ENCODE assay signal across 8 cellular contexts in the genomic region with DNA sequence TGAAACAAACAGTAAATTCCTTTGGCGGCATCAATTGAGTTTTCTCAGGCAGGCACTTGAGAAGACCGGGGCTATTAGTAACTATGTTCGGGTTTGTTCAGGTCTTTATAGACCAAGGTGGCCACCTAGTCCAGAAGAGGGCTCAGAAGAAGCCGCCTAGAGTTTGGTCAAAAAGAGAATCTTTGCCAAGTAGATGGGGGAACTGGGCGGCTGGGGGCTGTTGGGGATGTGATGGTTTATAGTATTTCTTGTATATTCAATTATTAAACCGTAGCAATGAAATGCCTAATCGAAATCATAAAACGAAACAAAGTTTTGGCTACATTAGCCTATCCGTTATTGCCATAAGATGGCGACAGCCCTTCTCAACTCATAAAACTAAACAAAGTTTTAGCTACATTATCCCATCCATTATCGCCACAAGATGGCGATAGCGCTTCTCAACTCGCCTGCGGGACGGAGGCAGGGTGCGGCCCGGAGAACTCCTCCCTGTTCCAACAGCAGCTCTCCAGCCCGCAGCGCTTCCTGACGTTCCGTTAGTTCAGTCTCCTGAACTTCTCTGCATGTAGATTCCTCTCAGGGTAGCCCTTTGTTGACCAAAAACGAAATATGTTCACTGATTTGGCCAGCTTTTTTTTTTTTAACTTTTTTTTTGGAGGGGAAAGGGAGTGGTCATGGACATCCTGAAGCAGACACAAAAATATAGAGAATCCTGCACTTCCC.
A peak's percentile ranks its signal among the peaks of the same experiment; 100 is the strongest.
DNase-seq lines count a peak whose midpoint lies in the region; ATAC-seq and TF ChIP-seq lines count a peak whose summit lies in the region.

No MANE protein-coding gene starts in this region.

- H3K27me3 ChIP-seq in OCI-LY3 (ENCODE audit: low read depth, low read length), result no peaks in the 10 kb centered on the region
- no peaks in the 10 kb centered on the region for H3K27me3 ChIP-seq in esophagus squamous epithelium

- H4K20me1 ChIP-seq in OCI-LY3 (ENCODE audit: insufficient read depth, low read length), result no peaks in the 10 kb centered on the region

- intact Hi-C loops in esophagus squamous epithelium (cut with DNase I), result no loop called here
- intact Hi-C loops in natural killer cell (cut with micrococcal nuclease), result loop anchor here (1.0 kb wide), 1 partner anchor 31 kb away; no protein-coding TSS in a partner anchor

- H3K4me2 ChIP-seq in OCI-LY3 (ENCODE audit: low read length), result peak overlapping the region; percentile 82

- peak overlapping the region; percentile 69 for H3K9ac ChIP-seq in OCI-LY3 (ENCODE audit: low read length)

- peak overlapping the region; percentile 62 for H3K4me3 ChIP-seq in AG10803 (ENCODE audit: low read length)
- H3K4me3 ChIP-seq in OCI-LY3 (ENCODE audit: low read length), result peak overlapping the region; percentile 80
- peak overlapping the region in 3 of 4 donors; percentile 23 to 55 (median 31) for H3K4me3 ChIP-seq in esophagus squamous epithelium

- peak overlapping the region; percentile 56 for H2AFZ ChIP-seq in OCI-LY3 (ENCODE audit: low read depth, low read length)

- peak; percentile 52 for ATAC-seq in GM18907 (IDR thresholded peaks at IDR 0.05; ENCODE audit: unreplicated experiment)
- peak; percentile 54 for ATAC-seq in HG03342 (IDR thresholded peaks at IDR 0.05; ENCODE audit: unreplicated experiment)
- peak; percentile 79 to 88 (median 82) for ATAC-seq in natural killer cell

- H3K27me3 Mint-ChIP-seq in natural killer cell (ENCODE audit: low read depth in 2 of 2), result no peaks in the 10 kb centered on the region
- H3K27me3 Mint-ChIP-seq in stimulated activated naive CD8-positive, alpha-beta T cell treated with anti-CD3 and anti-CD28 coated beads, Interleukin-15, Interleukin-2, amounts not matched to agents 100 ng/mL and 50 ng/mL, for 24 hours, result no peaks in the 10 kb centered on the region

- peaks cover 9% of the 10 kb centered on the region for H3K36me3 ChIP-seq in OCI-LY3 (replicated peaks; ENCODE audit: low read depth, low read length)
- no peaks in the 10 kb centered on the region for H3K36me3 ChIP-seq in esophagus squamous epithelium

- peak overlapping the region; percentile 69 to 84 for H3K27ac Mint-ChIP-seq in natural killer cell
- H3K27ac Mint-ChIP-seq in stimulated activated naive CD8-positive, alpha-beta T cell treated with anti-CD3 and anti-CD28 coated beads, Interleukin-15, Interleukin-2, amounts not matched to agents 100 ng/mL and 50 ng/mL, for 24 hours, result peak overlapping the region; percentile 69

- H3K4me3 Mint-ChIP-seq in natural killer cell, result peak overlapping the region; percentile 82
- peak overlapping the region; percentile 74 for H3K4me3 Mint-ChIP-seq in stimulated activated naive CD8-positive, alpha-beta T cell treated with anti-CD3 and anti-CD28 coated beads, Interleukin-15, Interleukin-2, amounts not matched to agents 100 ng/mL and 50 ng/mL, for 24 hours

- peaks cover 14% of the 10 kb centered on the region in 2 donors for H3K4me1 Mint-ChIP-seq in natural killer cell
- H3K4me1 Mint-ChIP-seq in stimulated activated naive CD8-positive, alpha-beta T cell treated with anti-CD3 and anti-CD28 coated beads, Interleukin-15, Interleukin-2, amounts not matched to agents 100 ng/mL and 50 ng/mL, for 24 hours (ENCODE audit: low read depth), result peaks cover 15% of the 10 kb centered on the region

- no peak for TF ChIP-seq POLR2A in esophagus squamous epithelium (IDR thresholded peaks at IDR 0.05)

- H3K4me1 ChIP-seq in OCI-LY3 (ENCODE audit: low read length) (peaks cover 29% of the 10 kb centered on the region), esophagus squamous epithelium (peaks cover 0 to 26% (median 6%) of the 10 kb centered on the region in 3 donors)

- DNase-seq in AG10803 (ENCODE audit: low read depth) (peak; percentile 89), esophagus squamous epithelium (lab: John Stamatoyannopoulos, UW) (peak; percentile 33), natural killer cell (peak; percentile 68)
- DNase-seq in activated T-cell treated with anti-CD3 and anti-CD28 coated beads, Interleukin-2, amount 50 U/mL, for 1 hour, result peak; percentile 72

- H3K9me3 ChIP-seq in OCI-LY3 (ENCODE audit: insufficient read depth, low read length) (no peaks in the 10 kb centered on the region), esophagus squamous epithelium (no peaks in the 10 kb centered on the region)

- no peaks in the 10 kb centered on the region for H3K36me3 Mint-ChIP-seq in natural killer cell
- no peaks in the 10 kb centered on the region for H3K36me3 Mint-ChIP-seq in stimulated activated naive CD8-positive, alpha-beta T cell treated with anti-CD3 and anti-CD28 coated beads, Interleukin-15, Interleukin-2, amounts not matched to agents 100 ng/mL and 50 ng/mL, for 24 hours (ENCODE audit: low read depth)

- H3K27ac ChIP-seq in OCI-LY3 (ENCODE audit: low read length), result peak overlapping the region; percentile 45
- peak overlapping the region in 3 of 4 donors; percentile 28 to 79 (median 57) for H3K27ac ChIP-seq in esophagus squamous epithelium

- 17 to 21% methylated on average over 21 to 22 of the region's 23 CpGs for WGBS in esophagus squamous epithelium, 2 donors

- peak; percentile 87 for TF ChIP-seq CTCF in AG10803 (conservative IDR thresholded peaks at IDR 0.05; ENCODE audit: low read length)
- peak; percentile 65 for TF ChIP-seq CTCF in OCI-LY3 (IDR thresholded peaks at IDR 0.05; ENCODE audit: low read depth, low read length)
- peak; percentile 78 to 96 (median 83) for TF ChIP-seq CTCF in esophagus squamous epithelium (IDR thresholded peaks at IDR 0.05)
- peak; percentile 89 for TF ChIP-seq CTCF in natural killer cell (IDR thresholded peaks at IDR 0.05)

- H3K9me3 Mint-ChIP-seq in natural killer cell, result no peaks in the 10 kb centered on the region
- no peaks in the 10 kb centered on the region for H3K9me3 Mint-ChIP-seq in stimulated activated naive CD8-positive, alpha-beta T cell treated with anti-CD3 and anti-CD28 coated beads, Interleukin-15, Interleukin-2, amounts not matched to agents 100 ng/mL and 50 ng/mL, for 24 hours

- peaks cover 11% of the 10 kb centered on the region for H3K79me2 ChIP-seq in OCI-LY3 (ENCODE audit: low read length)

Comparison
In these comparisons a context has a peak if more than half of its experiments do, and no peak if none do; other contexts are left out.
1. Peak in every context shown above with its lines: DNase-seq, ATAC-seq, H3K4me3 ChIP-seq and H3K27ac ChIP-seq.
2. DNase-seq: peak in every context shown above with its lines; median percentile 89 in AG10803; 72 in activated T-cell treated with anti-CD3 and anti-CD28 coated beads, Interleukin-2, amount 50 U/mL, for 1 hour; 68 in natural killer cell; 33 in esophagus squamous epithelium.